9 cellular contexts compared by ENCODE assay signal in genomic region chr2:64455545-64455944, GRCh38. TPM values are rescaled to one million over a fixed set of nuclear protein-coding genes. Genes with fewer than 3 reads are reported as not detected.
DNase-seq lines count a peak whose midpoint lies in the region; FAIRE-seq and TF ChIP-seq lines count a peak whose summit lies in the region.
"Had no signal": no experiment of that assay in that cellular context is flagged by ENCODE, and none has a peak within 500 bp of the region (broad histone marks: within the 10 kb centered on the region; RNA-seq: fewer than 3 reads in every experiment).

No MANE protein-coding gene starts in this region.

- H3K27ac Mint-ChIP-seq in HFFc6 (no peak overlapping the region), astrocyte (ENCODE audit: unreplicated experiment) (no peak overlapping the region)

- H3K4me3 ChIP-seq in astrocyte (ENCODE audit: insufficient read depth, low read depth, low read length): no peak overlapping the region
- peak overlapping the region; percentile 74 to 81 for H3K4me3 ChIP-seq in mucosa of rectum (ENCODE audit: low read length in 2 of 2)

- H3K27ac ChIP-seq in astrocyte (ENCODE audit: low read depth, low read length) (no peak overlapping the region), mucosa of rectum (ENCODE audit: low read depth in 2 of 2, low read length in 2 of 2) (peak overlapping the region; percentile 17 to 25)

- H3K4me1 Mint-ChIP-seq in HFFc6 (ENCODE audit: low read depth): peaks cover 15% of the 10 kb centered on the region
- H3K4me1 Mint-ChIP-seq in astrocyte (ENCODE audit: low read depth, unreplicated experiment): peaks cover 2% of the 10 kb centered on the region

- H3K9ac ChIP-seq in astrocyte (ENCODE audit: low read length) (no peak overlapping the region), mucosa of rectum (ENCODE audit: low read depth in 1 of 2, low read length in 2 of 2) (peak overlapping the region; percentile 72 to 87)

- peak; percentile 37 for FAIRE-seq in astrocyte (lab: Jason Lieb, UNC)
- FAIRE-seq: frontal cortex had no signal

- peaks cover 16% of the 10 kb centered on the region for H3K27me3 Mint-ChIP-seq in HFFc6 (ENCODE audit: insufficient read depth)
- no peaks in the 10 kb centered on the region for H3K27me3 Mint-ChIP-seq in astrocyte (ENCODE audit: low read depth, unreplicated experiment)

- no peak overlapping the region for H2AFZ ChIP-seq in astrocyte (ENCODE audit: low read depth, low read length)

- no peaks in the 10 kb centered on the region for H3K9me3 Mint-ChIP-seq in HFFc6
- H3K9me3 Mint-ChIP-seq in astrocyte (ENCODE audit: unreplicated experiment): peaks cover 2% of the 10 kb centered on the region

- TF ChIP-seq CTCF in HFFc6 (IDR thresholded peaks at IDR 0.05) (no peak), astrocyte (IDR thresholded peaks at IDR 0.05; ENCODE audit: insufficient read depth, low read depth, low read length) (no peak)

- peak; percentile 12 for DNase-seq in AML-193 (lab: John Stamatoyannopoulos, UW)
- no peak for DNase-seq in HFFc6
- DNase-seq in astrocyte (ENCODE audit: low read depth): no peak
- DNase-seq in RPMI8226: no peak
- DNase-seq in activated CD8-positive, alpha-beta memory T cell treated with anti-CD3 and anti-CD28 coated beads for 24 hours: no peak
- no peak for DNase-seq in activated CD8-positive, alpha-beta memory T cell treated with anti-CD3 and anti-CD28 coated beads, Interleukin-2, amount 50 U/mL, for 4 hours
- DNase-seq in NCI-H1694 (lab: John Stamatoyannopoulos, UW): no peak

- H3K36me3 Mint-ChIP-seq in HFFc6 (ENCODE audit: low read depth): no peaks in the 10 kb centered on the region
- H3K36me3 Mint-ChIP-seq in astrocyte (ENCODE audit: low read depth, unreplicated experiment): peaks cover 4% of the 10 kb centered on the region

- H4K20me1 ChIP-seq in astrocyte (ENCODE audit: insufficient read depth, low read length): no peaks in the 10 kb centered on the region

- H3K4me3 Mint-ChIP-seq in HFFc6 (peak overlapping the region; percentile 78), astrocyte (ENCODE audit: unreplicated experiment) (peak overlapping the region; percentile 93)

- H3K36me3 ChIP-seq in astrocyte (ENCODE audit: insufficient read depth, low read length) (no peaks in the 10 kb centered on the region), mucosa of rectum (ENCODE audit: control insufficient read depth in 2 of 2, insufficient read depth in 2 of 2, low read length in 2 of 2) (peaks cover 19 to 30% of the 10 kb centered on the region in 2 donors)

- peaks cover 7% of the 10 kb centered on the region for H3K4me1 ChIP-seq in astrocyte (ENCODE audit: insufficient read depth, low read length)
- H3K4me1 ChIP-seq in mucosa of rectum (ENCODE audit: control insufficient read depth in 2 of 2, insufficient read depth in 2 of 2, low read length in 2 of 2): peaks cover 14 to 17% of the 10 kb centered on the region in 2 donors

- H3K4me2 ChIP-seq in astrocyte (ENCODE audit: low read length): no peak overlapping the region

- no peaks in the 10 kb centered on the region for H3K9me3 ChIP-seq in astrocyte (ENCODE audit: insufficient read depth, low read depth, low read length)
- H3K9me3 ChIP-seq in mucosa of rectum (ENCODE audit: control insufficient read depth in 2 of 2, low read length in 2 of 2): no peaks in the 10 kb centered on the region

- no peaks in the 10 kb centered on the region for H3K79me2 ChIP-seq in astrocyte (ENCODE audit: insufficient read depth, low read length)

- H3K27me3 ChIP-seq in astrocyte (ENCODE audit: insufficient read depth, low read length) (peaks cover 8% of the 10 kb centered on the region), mucosa of rectum (ENCODE audit: control insufficient read depth in 2 of 2, insufficient read depth in 2 of 2, low read length in 2 of 2) (no peaks in the 10 kb centered on the region)

RNA-seq across cellular contexts. Expression of gene LGALSL, which starts 1.6 kb away (rescaled TPM):
- 1 to 10 TPM in 2 of 6 experiments, under 1 TPM in 4; 0.64 to 2.1 (median 0.82) TPM for total RNA-seq in HFFc6 (2021; fragmentation: NEBNext Ultra II Directional; extraction: Animal tissue kit (Norgen Biotek cat#: 25700))
- total RNA-seq in astrocyte: 12.4 and 14.0 TPM in 2 replicates

Comparison
In these comparisons a context has a peak if more than half of its experiments do, and no peak if none do; other contexts are left out.
1. DNase-seq: peak in AML-193 (2 of 2); none in HFFc6 (single experiment), astrocyte (single experiment), RPMI8226 (single experiment), activated CD8-positive, alpha-beta memory T cell treated with anti-CD3 and anti-CD28 coated beads for 24 hours (single experiment), activated CD8-positive, alpha-beta memory T cell treated with anti-CD3 and anti-CD28 coated beads, Interleukin-2, amount 50 U/mL, for 4 hours (single experiment) and NCI-H1694 (single experiment).